Comparison of ENCODE assay signal across 1 cellular context in the genomic region with DNA sequence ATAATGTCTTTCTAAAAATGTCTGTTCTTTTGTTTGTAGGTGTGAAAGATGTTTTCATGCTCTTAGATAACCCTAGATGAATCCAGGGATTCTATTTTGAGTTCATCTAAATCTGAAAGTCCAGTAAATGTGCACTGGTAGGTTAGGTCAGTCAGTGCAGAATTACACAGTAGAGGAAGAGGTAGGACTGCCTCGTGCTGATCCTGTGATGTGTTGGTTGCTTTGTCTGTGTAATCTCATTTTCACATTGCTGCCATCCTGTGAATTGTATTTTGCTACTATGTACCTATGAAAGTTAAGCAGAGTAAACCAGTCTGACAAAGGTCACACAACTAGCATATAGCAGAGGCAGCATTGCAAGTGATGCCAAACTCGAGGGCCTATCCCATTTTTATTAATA.
TF ChIP-seq lines count a peak whose summit lies in the region.

No MANE protein-coding gene starts in this region.

TF ChIP-seq in WTC11, 78 proteins besides CTCF, POLR2A, EP300 and RAD21 (continued from another document):
- TF ChIP-seq MYBL2 (CRISPR knock-in tag; IDR thresholded peaks at IDR 0.05) (no peak), NR3C1 (CRISPR knock-in tag; conservative IDR thresholded peaks at IDR 0.05; ENCODE audit: low read depth) (no peak)
- TF ChIP-seq, protein P1, sequence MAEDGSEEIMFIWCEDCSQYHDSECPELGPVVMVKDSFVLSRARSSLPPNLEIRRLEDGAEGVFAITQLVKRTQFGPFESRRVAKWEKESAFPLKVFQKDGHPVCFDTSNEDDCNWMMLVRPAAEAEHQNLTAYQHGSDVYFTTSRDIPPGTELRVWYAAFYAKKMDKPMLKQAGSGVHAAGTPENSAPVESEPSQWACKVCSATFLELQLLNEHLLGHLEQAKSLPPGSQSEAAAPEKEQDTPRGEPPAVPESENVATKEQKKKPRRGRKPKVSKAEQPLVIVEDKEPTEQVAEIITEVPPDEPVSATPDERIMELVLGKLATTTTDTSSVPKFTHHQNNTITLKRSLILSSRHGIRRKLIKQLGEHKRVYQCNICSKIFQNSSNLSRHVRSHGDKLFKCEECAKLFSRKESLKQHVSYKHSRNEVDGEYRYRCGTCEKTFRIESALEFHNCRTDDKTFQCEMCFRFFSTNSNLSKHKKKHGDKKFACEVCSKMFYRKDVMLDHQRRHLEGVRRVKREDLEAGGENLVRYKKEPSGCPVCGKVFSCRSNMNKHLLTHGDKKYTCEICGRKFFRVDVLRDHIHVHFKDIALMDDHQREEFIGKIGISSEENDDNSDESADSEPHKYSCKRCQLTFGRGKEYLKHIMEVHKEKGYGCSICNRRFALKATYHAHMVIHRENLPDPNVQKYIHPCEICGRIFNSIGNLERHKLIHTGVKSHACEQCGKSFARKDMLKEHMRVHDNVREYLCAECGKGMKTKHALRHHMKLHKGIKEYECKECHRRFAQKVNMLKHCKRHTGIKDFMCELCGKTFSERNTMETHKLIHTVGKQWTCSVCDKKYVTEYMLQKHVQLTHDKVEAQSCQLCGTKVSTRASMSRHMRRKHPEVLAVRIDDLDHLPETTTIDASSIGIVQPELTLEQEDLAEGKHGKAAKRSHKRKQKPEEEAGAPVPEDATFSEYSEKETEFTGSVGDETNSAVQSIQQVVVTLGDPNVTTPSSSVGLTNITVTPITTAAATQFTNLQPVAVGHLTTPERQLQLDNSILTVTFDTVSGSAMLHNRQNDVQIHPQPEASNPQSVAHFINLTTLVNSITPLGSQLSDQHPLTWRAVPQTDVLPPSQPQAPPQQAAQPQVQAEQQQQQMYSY (CRISPR knock-in tag; IDR thresholded peaks at IDR 0.05): no peak
